In genomic region chr18:38241216-38241615, GRCh38 we compare ENCODE assay signal across 16 cellular contexts.
DNase-seq lines count a peak whose midpoint lies in the region; TF ChIP-seq lines count a peak whose summit lies in the region.
"Had no signal": no experiment of that assay in that cellular context is flagged by ENCODE, and none has a peak within 500 bp of the region (broad histone marks: within the 10 kb centered on the region; RNA-seq: fewer than 3 reads in every experiment).

No MANE protein-coding gene starts in this region.

- H3K27me3 ChIP-seq in brain microvascular endothelial cell (replicated peaks): no peaks in the 10 kb centered on the region

- H3K4me3 ChIP-seq in brain microvascular endothelial cell (ENCODE audit: low read depth, low read length): no peak overlapping the region
- H3K4me3 ChIP-seq: GM23338 had no signal

- H3K27ac ChIP-seq in brain microvascular endothelial cell: peak overlapping the region; percentile 75
- H3K27ac ChIP-seq: C4-2B, RWPE1 had no signal

- in situ Hi-C loops in brain microvascular endothelial cell (cut with HindIII; ENCODE audit: low pct_ligation_motif_present, low sequenced_read_pairs): no loop called here

- no peak for TF ChIP-seq CTCF in brain microvascular endothelial cell (IDR thresholded peaks at IDR 0.05; ENCODE audit: low read depth, low read length, missing control alignments)

- peak; percentile 4 for DNase-seq in NCI-H226
- peak; percentile 24 for DNase-seq in brain microvascular endothelial cell
- DNase-seq in glomerular visceral epithelial cell (ENCODE audit: extremely low spot score): peak; percentile 76
- peak; percentile 4 for DNase-seq in stromal cell of bone marrow (ENCODE audit: low read depth)
- no peak for DNase-seq in SK-N-DZ (ENCODE audit: low spot score)
- DNase-seq in activated effector memory CD4-positive, alpha-beta T cell treated with Interleukin-2 at 50 U/mL for 16 hours: no peak
- no peak for DNase-seq in HUDEP-2 (lab: John Stamatoyannopoulos, UW; ENCODE audit: unreplicated experiment in 76 of 76)
- DNase-seq: AML-193, DND-41, NCI-H187 treated with DMSO at 0.1 percent for 48 hours, NCI-H2227 treated with DMSO at 0.1 percent for 48 hours, NCI-H524, NCI-H82 had no signal

- H3K36me3 ChIP-seq in brain microvascular endothelial cell (replicated peaks): no peaks in the 10 kb centered on the region

Comparison
In these comparisons a context has a peak if more than half of its experiments do, and no peak if none do; other contexts are left out.
1. DNase-seq: peak in NCI-H226 (single experiment), brain microvascular endothelial cell (single experiment), glomerular visceral epithelial cell (single experiment) and stromal cell of bone marrow (single experiment); none in SK-N-DZ (single experiment), activated effector memory CD4-positive, alpha-beta T cell treated with Interleukin-2 at 50 U/mL for 16 hours (single experiment) and HUDEP-2 (0 of 76).